1 cellular context compared by ENCODE assay signal in genomic region chr5:133307275-133307674, GRCh38.
TF ChIP-seq lines count a peak whose summit lies in the region.

No MANE protein-coding gene starts in this region.

TF ChIP-seq in GM12878, 131 proteins besides CTCF, POLR2A, EP300 and RAD21:
- TF ChIP-seq BRCA1 (IDR thresholded peaks at IDR 0.05; ENCODE audit: low read depth, low read length) (no peak), HSF1 (IDR thresholded peaks at IDR 0.05; ENCODE audit: low read depth, low read length) (no peak), NFXL1 (IDR thresholded peaks at IDR 0.05; ENCODE audit: borderline replicate concordance) (no peak), KLF5 (IDR thresholded peaks at IDR 0.05; ENCODE audit: partially characterized antibody) (no peak), CBFB (IDR thresholded peaks at IDR 0.05; ENCODE audit: low read depth) (no peak), HDGF (IDR thresholded peaks at IDR 0.05) (no peak), ZSCAN29 (IDR thresholded peaks at IDR 0.05) (no peak), PML (IDR thresholded peaks at IDR 0.05; ENCODE audit: low read length) (no peak), ASH2L (IDR thresholded peaks at IDR 0.05; ENCODE audit: borderline replicate concordance, low read depth) (no peak), ETV6 (conservative IDR thresholded peaks at IDR 0.05 in 1 of 2, IDR thresholded peaks at IDR 0.05 in 1 of 2; ENCODE audit: borderline replicate concordance in 1 of 2, low read depth in 1 of 2) (no peak), MYB (IDR thresholded peaks at IDR 0.05; ENCODE audit: borderline replicate concordance, low read depth, low read length) (no peak), E2F8 (IDR thresholded peaks at IDR 0.05; ENCODE audit: low read depth, partially characterized antibody) (no peak), WRNIP1 (IDR thresholded peaks at IDR 0.05; ENCODE audit: borderline replicate concordance, low read depth, low read length) (no peak), CREM (IDR thresholded peaks at IDR 0.05; ENCODE audit: low read depth) (no peak), TBL1XR1 (IDR thresholded peaks at IDR 0.05; ENCODE audit: low read depth, low read length) (no peak), DPF2 (IDR thresholded peaks at IDR 0.05) (no peak)
